10 cellular contexts compared by ENCODE assay signal in the genomic region with DNA sequence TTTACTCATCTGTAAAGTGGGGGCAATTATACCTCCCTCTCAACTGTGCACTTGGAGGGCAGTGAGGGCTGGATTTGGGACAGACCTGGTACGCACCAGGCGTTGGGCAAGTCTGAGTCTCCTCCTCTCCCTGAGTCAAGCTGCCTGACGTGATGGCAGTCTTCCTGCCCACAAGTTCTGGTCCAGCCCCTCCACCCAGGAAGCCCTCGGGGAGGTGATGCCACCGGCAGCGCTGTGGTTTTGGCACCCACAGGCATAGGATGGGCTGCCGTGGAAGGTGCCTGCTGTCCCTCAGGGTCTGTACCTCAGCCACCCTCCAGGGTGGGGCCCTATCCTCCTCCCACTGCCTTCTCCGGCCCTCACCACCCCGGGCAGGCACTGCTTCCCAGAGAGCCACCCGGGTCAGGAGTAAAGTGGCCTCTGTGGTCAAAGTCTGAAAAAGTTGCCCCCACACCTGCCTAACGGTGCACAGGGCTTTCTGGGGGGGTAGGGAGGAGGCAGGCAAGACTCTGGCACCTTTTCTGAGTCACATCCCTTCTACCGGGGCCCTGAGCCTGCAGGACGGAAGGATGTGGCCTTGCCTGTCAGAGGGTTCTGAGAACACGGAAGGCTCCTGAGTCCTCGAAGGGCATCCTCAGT. TPM values are rescaled to one million over a fixed set of nuclear protein-coding genes. Genes with fewer than 3 reads are reported as not detected.
DNase-seq lines count a peak whose midpoint lies in the region; ATAC-seq and TF ChIP-seq lines count a peak whose summit lies in the region.
"Had no signal": no experiment of that assay in that cellular context is flagged by ENCODE, and none has a peak within 500 bp of the region (broad histone marks: within the 10 kb centered on the region; RNA-seq: fewer than 3 reads in every experiment).

No MANE protein-coding gene starts in this region.

- H3K4me3 Mint-ChIP-seq in CD4-positive, alpha-beta T cell, result peak overlapping the region; percentile 39
- peak overlapping the region; percentile 54 for H3K4me3 Mint-ChIP-seq in activated naive CD4-positive, alpha-beta T cell treated with anti-CD3 and anti-CD28 coated beads for 36 hours
- H3K4me3 Mint-ChIP-seq: type B pancreatic cell had no signal

- H3K27me3 Mint-ChIP-seq in CD4-positive, alpha-beta T cell, result no peaks in the 10 kb centered on the region
- H3K27me3 Mint-ChIP-seq in activated naive CD4-positive, alpha-beta T cell treated with anti-CD3 and anti-CD28 coated beads for 36 hours (ENCODE audit: low read depth), result no peaks in the 10 kb centered on the region
- H3K27me3 Mint-ChIP-seq: type B pancreatic cell had no signal

- no peak for TF ChIP-seq CTCF in CD4-positive, alpha-beta T cell (IDR thresholded peaks at IDR 0.05)
- TF ChIP-seq CTCF in suprapubic skin (IDR thresholded peaks at IDR 0.05) (no peak), GM13977 (IDR thresholded peaks at IDR 0.05; ENCODE audit: extremely low read depth, insufficient read depth, missing control alignments) (no peak)

- H3K9me3 ChIP-seq in CD4-positive, alpha-beta T cell (ENCODE audit: control insufficient read depth, low read length), result no peaks in the 10 kb centered on the region
- no peaks in the 10 kb centered on the region for H3K9me3 ChIP-seq in suprapubic skin

- TF ChIP-seq POLR2A in suprapubic skin (IDR thresholded peaks at IDR 0.05), result no peak

- no peak overlapping the region for H3K4me3 ChIP-seq in suprapubic skin

- intact Hi-C loops in CD4-positive, alpha-beta T cell (cut with DNase I, micrococcal nuclease), result loop anchor here in 1 of 2 experiments (1.0 kb wide), 1 partner anchor 26 kb away; no protein-coding TSS in a partner anchor
- intact Hi-C loops in activated naive CD4-positive, alpha-beta T cell treated with anti-CD3 and anti-CD28 coated beads for 36 hours (cut with micrococcal nuclease), result loop anchor here (1.0 to 5.0 kb wide), 9 partner anchors 9 to 908 kb away; partner anchors contain the start of genes APOBEC3C, APOBEC3G, PLA2G6 and SUN2

- TF ChIP-seq EP300 in suprapubic skin (IDR thresholded peaks at IDR 0.05), result no peak

- ATAC-seq in CD4-positive, alpha-beta T cell (ENCODE audit: poor library complexity), result peak; percentile 79
- ATAC-seq in HG03175 (IDR thresholded peaks at IDR 0.05; ENCODE audit: unreplicated experiment) (no peak), GM19397 (IDR thresholded peaks at IDR 0.05; ENCODE audit: unreplicated experiment) (no peak)

- H3K27me3 ChIP-seq in CD4-positive, alpha-beta T cell (ENCODE audit: control insufficient read depth, insufficient read depth, low read length), result no peaks in the 10 kb centered on the region
- peaks cover 3% of the 10 kb centered on the region for H3K27me3 ChIP-seq in suprapubic skin

- POLR2A ChIA-PET in CD4-positive, alpha-beta T cell (lab: Charles Lee), result interaction anchor here (0.6 to 2.7 kb wide), 4 partner anchors 13 to 1473 kb away, joined by 3 to 19 read pairs (median 4); partner anchors contain the start of genes APOBEC3G and CBX6

- H3K4me1 Mint-ChIP-seq in CD4-positive, alpha-beta T cell (ENCODE audit: low read depth), result peaks cover 80% of the 10 kb centered on the region
- H3K4me1 Mint-ChIP-seq in activated naive CD4-positive, alpha-beta T cell treated with anti-CD3 and anti-CD28 coated beads for 36 hours (ENCODE audit: low read depth), result peaks cover 72% of the 10 kb centered on the region

- no peaks in the 10 kb centered on the region for H3K36me3 ChIP-seq in suprapubic skin

- in situ Hi-C loops in GM13977 (cut with MboI; ENCODE audit: low pct_unique_long_range_greater_than_20kb, low sequenced_read_pairs, unreplicated experiment), result no loop called here

- peaks cover 23% of the 10 kb centered on the region for H3K36me3 Mint-ChIP-seq in CD4-positive, alpha-beta T cell (ENCODE audit: low read depth)
- H3K36me3 Mint-ChIP-seq in activated naive CD4-positive, alpha-beta T cell treated with anti-CD3 and anti-CD28 coated beads for 36 hours (ENCODE audit: low read depth), result no peaks in the 10 kb centered on the region
- H3K36me3 Mint-ChIP-seq: type B pancreatic cell had no signal

- peak overlapping the region; percentile 85 for H3K27ac ChIP-seq in CD4-positive, alpha-beta T cell (ENCODE audit: low read depth, low read length)
- H3K27ac ChIP-seq in suprapubic skin, result no peak overlapping the region
- H3K27ac ChIP-seq: C4-2B had no signal

- H3K9me3 Mint-ChIP-seq in CD4-positive, alpha-beta T cell, result no peaks in the 10 kb centered on the region
- no peaks in the 10 kb centered on the region for H3K9me3 Mint-ChIP-seq in activated naive CD4-positive, alpha-beta T cell treated with anti-CD3 and anti-CD28 coated beads for 36 hours
- H3K9me3 Mint-ChIP-seq: type B pancreatic cell had no signal

- peak overlapping the region; percentile 99 for H3K27ac Mint-ChIP-seq in CD4-positive, alpha-beta T cell
- peak overlapping the region; percentile 91 for H3K27ac Mint-ChIP-seq in activated naive CD4-positive, alpha-beta T cell treated with anti-CD3 and anti-CD28 coated beads for 36 hours
- H3K27ac Mint-ChIP-seq: type B pancreatic cell had no signal

- H3K4me1 ChIP-seq in suprapubic skin, result no peaks in the 10 kb centered on the region

- CTCF ChIA-PET in CD4-positive, alpha-beta T cell (lab: Charles Lee), result interaction anchor here (1.0 to 1.4 kb wide), 2 partner anchors 27 to 31 kb away, joined by 3 to 7 read pairs; no protein-coding TSS in a partner anchor
- CTCF ChIA-PET in activated naive CD4-positive, alpha-beta T cell treated with anti-CD3 and anti-CD28 coated beads for 36 hours (lab: Charles Lee), result no interaction called here

- DNase-seq in CD4-positive, alpha-beta T cell, result peak; percentile 72 to 87 (median 83)
- peak; percentile 55 to 99 (median 75) for DNase-seq in T-helper 2 cell
- peak; percentile 94 for DNase-seq in activated naive CD4-positive, alpha-beta T cell treated with anti-CD3 and anti-CD28 coated beads for 36 hours
- peak; percentile 65 to 78 (median 74) for DNase-seq in stimulated activated CD4-positive, alpha-beta T cell treated with anti-CD3 and anti-CD28 coated beads, Interleukin-12 subunit alpha, Interleukin-12 subunit beta, amount 100 ng/mL, for 48 hours (ENCODE audit: low read depth in 2 of 3, low spot score in 1 of 3)
- DNase-seq in suprapubic skin (ENCODE audit: low spot score in 2 of 2), result no peak
- DNase-seq in GM13977 (ENCODE audit: low spot score), result no peak

- WGBS in suprapubic skin, result 65% methylated on average over 8 of the region's 15 CpGs

RNA-seq across cellular contexts. Expression of gene APOBEC3H, which starts 6.5 kb away (rescaled TPM):
- under 1 TPM; 0.67 to 0.85 TPM for total RNA-seq in CD4-positive, alpha-beta T cell
- 10 to 100 TPM; 11.9 to 13.2 TPM for total RNA-seq in activated naive CD4-positive, alpha-beta T cell treated with anti-CD3 and anti-CD28 coated beads for 36 hours
- under 1 TPM in 1 of 4 donors, not detected in 3; 0.52 TPM for total RNA-seq in suprapubic skin

RNA-seq across cellular contexts. Expression of gene APOBEC3G, which starts 13.5 kb away (rescaled TPM):
- total RNA-seq in CD4-positive, alpha-beta T cell, result 10 to 100 TPM; 18.8 to 20.6 TPM
- total RNA-seq in activated naive CD4-positive, alpha-beta T cell treated with anti-CD3 and anti-CD28 coated beads for 36 hours, result 10 to 100 TPM; 23.1 to 24.1 TPM
- 1 to 10 TPM in 2 of 4 donors, under 1 TPM in 2; 0.45 to 5.2 (median 1.5) TPM for total RNA-seq in suprapubic skin

RNA-seq across cellular contexts. Expression of gene APOBEC3F, which starts 49.9 kb away (rescaled TPM):
- 1 to 10 TPM; 4.3 to 6.5 TPM for total RNA-seq in CD4-positive, alpha-beta T cell
- total RNA-seq in activated naive CD4-positive, alpha-beta T cell treated with anti-CD3 and anti-CD28 coated beads for 36 hours, result 10 to 100 TPM; 12.3 to 12.4 TPM
- 1 to 10 TPM in 2 of 4 donors, under 1 TPM in 1, not detected in 1; 0.57 to 2.0 (median 1.4) TPM for total RNA-seq in suprapubic skin

Comparison
In these comparisons a context has a peak if more than half of its experiments do, and no peak if none do; other contexts are left out.
1. DNase-seq: peak in CD4-positive, alpha-beta T cell (10 of 10), T-helper 2 cell (5 of 5), activated naive CD4-positive, alpha-beta T cell treated with anti-CD3 and anti-CD28 coated beads for 36 hours (single experiment) and stimulated activated CD4-positive, alpha-beta T cell treated with anti-CD3 and anti-CD28 coated beads, Interleukin-12 subunit alpha, Interleukin-12 subunit beta, amount 100 ng/mL, for 48 hours (3 of 3); none in suprapubic skin (0 of 2) and GM13977 (single experiment).
2. RNA of gene APOBEC3H, which starts 6.5 kb away (total RNA-seq): 11.9 to 13.2 TPM in activated naive CD4-positive, alpha-beta T cell treated with anti-CD3 and anti-CD28 coated beads for 36 hours; 0.67 to 0.85 TPM in CD4-positive, alpha-beta T cell and 0.52 TPM in suprapubic skin; every median in the first group is over 4 times any median in the second.